In the genomic region with DNA sequence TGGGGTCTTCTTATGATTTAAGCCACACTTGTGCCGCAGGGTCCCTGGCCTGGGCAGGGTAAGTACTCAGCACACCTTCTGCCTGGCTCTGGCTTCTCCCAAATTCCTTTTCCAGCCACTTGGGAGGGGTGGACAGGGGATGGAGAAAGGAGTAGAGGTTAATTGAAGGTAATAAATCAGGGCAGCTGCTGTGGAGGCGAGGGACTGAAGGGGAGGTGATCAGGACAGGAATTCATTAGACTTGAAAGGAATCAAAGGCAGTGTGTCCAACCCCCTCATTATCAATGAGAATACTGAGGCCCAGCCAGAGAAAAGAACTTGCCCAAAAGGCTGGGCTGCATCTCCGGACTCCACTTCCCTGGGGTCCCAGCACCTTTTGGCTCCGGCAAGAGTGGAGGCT, we compare ENCODE assay signal across 1 cellular context.
TF ChIP-seq lines count a peak whose summit lies in the region.

No MANE protein-coding gene starts in this region.

TF ChIP-seq in WTC11, 78 proteins besides CTCF, POLR2A, EP300 and RAD21 (continued from another document):
- TF ChIP-seq, protein P1, sequence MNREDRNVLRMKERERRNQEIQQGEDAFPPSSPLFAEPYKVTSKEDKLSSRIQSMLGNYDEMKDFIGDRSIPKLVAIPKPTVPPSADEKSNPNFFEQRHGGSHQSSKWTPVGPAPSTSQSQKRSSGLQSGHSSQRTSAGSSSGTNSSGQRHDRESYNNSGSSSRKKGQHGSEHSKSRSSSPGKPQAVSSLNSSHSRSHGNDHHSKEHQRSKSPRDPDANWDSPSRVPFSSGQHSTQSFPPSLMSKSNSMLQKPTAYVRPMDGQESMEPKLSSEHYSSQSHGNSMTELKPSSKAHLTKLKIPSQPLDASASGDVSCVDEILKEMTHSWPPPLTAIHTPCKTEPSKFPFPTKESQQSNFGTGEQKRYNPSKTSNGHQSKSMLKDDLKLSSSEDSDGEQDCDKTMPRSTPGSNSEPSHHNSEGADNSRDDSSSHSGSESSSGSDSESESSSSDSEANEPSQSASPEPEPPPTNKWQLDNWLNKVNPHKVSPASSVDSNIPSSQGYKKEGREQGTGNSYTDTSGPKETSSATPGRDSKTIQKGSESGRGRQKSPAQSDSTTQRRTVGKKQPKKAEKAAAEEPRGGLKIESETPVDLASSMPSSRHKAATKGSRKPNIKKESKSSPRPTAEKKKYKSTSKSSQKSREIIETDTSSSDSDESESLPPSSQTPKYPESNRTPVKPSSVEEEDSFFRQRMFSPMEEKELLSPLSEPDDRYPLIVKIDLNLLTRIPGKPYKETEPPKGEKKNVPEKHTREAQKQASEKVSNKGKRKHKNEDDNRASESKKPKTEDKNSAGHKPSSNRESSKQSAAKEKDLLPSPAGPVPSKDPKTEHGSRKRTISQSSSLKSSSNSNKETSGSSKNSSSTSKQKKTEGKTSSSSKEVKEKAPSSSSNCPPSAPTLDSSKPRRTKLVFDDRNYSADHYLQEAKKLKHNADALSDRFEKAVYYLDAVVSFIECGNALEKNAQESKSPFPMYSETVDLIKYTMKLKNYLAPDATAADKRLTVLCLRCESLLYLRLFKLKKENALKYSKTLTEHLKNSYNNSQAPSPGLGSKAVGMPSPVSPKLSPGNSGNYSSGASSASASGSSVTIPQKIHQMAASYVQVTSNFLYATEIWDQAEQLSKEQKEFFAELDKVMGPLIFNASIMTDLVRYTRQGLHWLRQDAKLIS (CRISPR knock-in tag; IDR thresholded peaks at IDR 0.05; ENCODE audit: borderline replicate concordance), result no peak
- TF ChIP-seq SP1 (CRISPR knock-in tag; conservative IDR thresholded peaks at IDR 0.05) (no peak), OVOL2 (CRISPR knock-in tag; IDR thresholded peaks at IDR 0.05; ENCODE audit: borderline replicate concordance) (no peak), ZNF416 (CRISPR knock-in tag; IDR thresholded peaks at IDR 0.05) (no peak)
